22 cellular contexts compared by ENCODE assay signal in the genomic region with DNA sequence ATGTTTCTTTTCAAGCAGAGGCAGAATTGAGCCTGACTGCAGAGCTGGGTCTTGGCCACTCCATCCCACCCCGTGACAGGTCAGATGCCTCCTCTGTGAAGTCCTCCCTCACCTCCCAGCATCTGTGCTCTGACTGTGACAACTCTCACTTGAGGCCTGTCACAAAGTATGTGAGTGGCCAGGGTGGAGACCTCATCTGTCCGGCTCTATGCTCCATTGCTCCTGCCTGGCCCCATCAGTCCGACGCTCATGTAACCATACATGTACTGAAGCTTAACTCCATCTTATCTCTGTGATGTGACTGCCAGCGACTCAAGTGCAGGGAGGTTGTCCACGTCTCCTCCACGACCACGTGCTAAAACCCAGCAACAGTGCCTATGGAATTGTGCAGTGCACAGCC. TPM values are rescaled to one million over a fixed set of nuclear protein-coding genes. Genes with fewer than 3 reads are reported as not detected.
DNase-seq lines count a peak whose midpoint lies in the region; ATAC-seq and TF ChIP-seq lines count a peak whose summit lies in the region.
"Had no signal": no experiment of that assay in that cellular context is flagged by ENCODE, and none has a peak within 500 bp of the region (broad histone marks: within the 10 kb centered on the region; RNA-seq: fewer than 3 reads in every experiment).

No MANE protein-coding gene starts in this region.

- CTCF ChIA-PET in Panc1 (lab: Charles Lee) = no interaction called here

- TSS peak; percentile 43 for BruUV-seq in Panc1 (replicated peaks; lab: Mats Ljungman, UMichigan)

- H3K36me3 Mint-ChIP-seq in nephron progenitor cell (ENCODE audit: low read depth) = no peaks in the 10 kb centered on the region

- no peaks in the 10 kb centered on the region for H3K9me3 Mint-ChIP-seq in nephron progenitor cell
- H3K9me3 Mint-ChIP-seq: CD4-positive, alpha-beta T cell had no signal

- in situ Hi-C loops in Panc1 (cut with HindIII; ENCODE audit: low pct_unique_long_range_greater_than_20kb, low sequenced_read_pairs) = no loop called here

- peaks cover 11% of the 10 kb centered on the region for H3K4me1 Mint-ChIP-seq in nephron progenitor cell

- DNase-seq in Panc1 (ENCODE audit: low read depth, low spot score) = no peak
- no peak for DNase-seq in nephron progenitor cell
- DNase-seq in vagina (ENCODE audit: extremely low spot score in 2 of 2) = no peak
- no peak for DNase-seq in coronary artery (ENCODE audit: low spot score)
- DNase-seq in DMS53 treated with DMSO at 0.1 percent for 48 hours (lab: John Stamatoyannopoulos, UW; ENCODE audit: unreplicated experiment) = no peak
- DNase-seq: ACHN; Caco-2; CD4-positive, alpha-beta T cell; GOT3; MG63; NCI-H1417; NCI-H1694 treated with DMSO at 0.1 percent for 48 hours; NCI-H2081 treated with DMSO at 0.1 percent for 48 hours; NCI-H446 treated with DMSO at 0.1 percent for 48 hours; NCI-H526 treated with DMSO at 0.1 percent for 48 hours; RPMI8226; SIG-M5; SK-N-SH had no signal

- H3K27me3 ChIP-seq in Panc1 (ENCODE audit: control insufficient read depth, insufficient read depth, low read length) = no peaks in the 10 kb centered on the region
- H3K27me3 ChIP-seq in endocrine pancreas (ENCODE audit: control insufficient read depth, insufficient read depth, low read length) = no peaks in the 10 kb centered on the region
- H3K27me3 ChIP-seq in vagina = no peaks in the 10 kb centered on the region
- H3K27me3 ChIP-seq: MG63 had no signal

- peak overlapping the region; percentile 1 for H3K9ac ChIP-seq in endocrine pancreas (ENCODE audit: control insufficient read depth, insufficient read depth, low read length)
- H3K9ac ChIP-seq: BLaER1, SK-N-SH had no signal

- intact Hi-C loops in Panc1 (cut with micrococcal nuclease; ENCODE audit: unreplicated experiment) = no loop called here
- intact Hi-C loops in vagina (cut with DNase I) = no loop called here

- H3K9me3 ChIP-seq in Panc1 (ENCODE audit: control insufficient read depth, insufficient read depth, low read depth, low read length) (no peaks in the 10 kb centered on the region), endocrine pancreas (ENCODE audit: control insufficient read depth, low read length) (no peaks in the 10 kb centered on the region), vagina (no peaks in the 10 kb centered on the region)
- H3K9me3 ChIP-seq: BLaER1, MG63, SK-N-SH had no signal

- no peak for TF ChIP-seq CTCF in Panc1 (IDR thresholded peaks at IDR 0.05)
- TF ChIP-seq CTCF in nephron progenitor cell (IDR thresholded peaks at IDR 0.05) = no peak
- no peak for TF ChIP-seq CTCF in vagina (IDR thresholded peaks at IDR 0.05)
- no peak for TF ChIP-seq CTCF in coronary artery (IDR thresholded peaks at IDR 0.05)

- H3K4me1 ChIP-seq in Panc1 (ENCODE audit: control insufficient read depth, insufficient read depth, low read length) (peaks cover 20% of the 10 kb centered on the region), endocrine pancreas (ENCODE audit: control insufficient read depth, insufficient read depth, low read length) (no peaks in the 10 kb centered on the region), vagina (peaks cover 80% of the 10 kb centered on the region)
- H3K4me1 ChIP-seq: BLaER1 had no signal

- no peaks in the 10 kb centered on the region for H3K36me3 ChIP-seq in Panc1 (ENCODE audit: control insufficient read depth, insufficient read depth, low read length)
- no peaks in the 10 kb centered on the region for H3K36me3 ChIP-seq in endocrine pancreas (ENCODE audit: control insufficient read depth, insufficient read depth, low read length)
- peaks cover 0 to 5% of the 10 kb centered on the region in 2 donors for H3K36me3 ChIP-seq in vagina
- H3K36me3 ChIP-seq: BLaER1, MG63 had no signal

- ATAC-seq in Panc1 (no peak), GM18873 (IDR thresholded peaks at IDR 0.05; ENCODE audit: low FRiP score, unreplicated experiment) (no peak)

- H3K4me3 ChIP-seq in Panc1 (ENCODE audit: low read depth in 2 of 2, low read length in 2 of 2) (no peak overlapping the region), endocrine pancreas (ENCODE audit: control insufficient read depth, insufficient read depth, low read length) (no peak overlapping the region), vagina (peak overlapping the region in 1 of 2 donors; percentile 10), coronary artery (no peak overlapping the region)
- H3K4me3 ChIP-seq: BLaER1, MG63 had no signal

- peak overlapping the region; percentile 10 for H3K27ac Mint-ChIP-seq in nephron progenitor cell
- H3K27ac Mint-ChIP-seq: CD4-positive, alpha-beta T cell had no signal

- POLR2A ChIA-PET in Panc1 (lab: Charles Lee) = no interaction called here

- no peak for TF ChIP-seq POLR2A in vagina (IDR thresholded peaks at IDR 0.05)

- H3K27ac ChIP-seq in Panc1 (ENCODE audit: low read length) (no peak overlapping the region), vagina (peak overlapping the region; percentile 91), coronary artery (no peak overlapping the region)
- H3K27ac ChIP-seq: BLaER1 had no signal

- no peak overlapping the region for H3K4me3 Mint-ChIP-seq in nephron progenitor cell
- H3K4me3 Mint-ChIP-seq: CD4-positive, alpha-beta T cell had no signal

- H3K27me3 Mint-ChIP-seq in nephron progenitor cell (ENCODE audit: low read depth, poor library complexity) = peaks cover 57% of the 10 kb centered on the region

RNA-seq across cellular contexts. Expression of a gene that starts 3.5 kb away (rescaled TPM):
- total RNA-seq in Panc1 (2021; ENCODE audit: unreplicated experiment) (89.4 TPM), vagina (391 TPM)
- polyA plus RNA-seq in Panc1 (2012; ENCODE audit: insufficient read length) = 97.1 TPM
- total RNA-seq: CD4-positive, alpha-beta T cell had no signal

RNA-seq across cellular contexts. Expression of a gene that starts 24.7 kb away (rescaled TPM):
- 0.26 TPM for total RNA-seq in Panc1 (2021; ENCODE audit: unreplicated experiment)
- 0.33 TPM for polyA plus RNA-seq in Panc1 (2012; ENCODE audit: insufficient read length)
- total RNA-seq in vagina = 0.49 TPM
- total RNA-seq: CD4-positive, alpha-beta T cell; LHCN-M2 had no signal
